In the genomic region with DNA sequence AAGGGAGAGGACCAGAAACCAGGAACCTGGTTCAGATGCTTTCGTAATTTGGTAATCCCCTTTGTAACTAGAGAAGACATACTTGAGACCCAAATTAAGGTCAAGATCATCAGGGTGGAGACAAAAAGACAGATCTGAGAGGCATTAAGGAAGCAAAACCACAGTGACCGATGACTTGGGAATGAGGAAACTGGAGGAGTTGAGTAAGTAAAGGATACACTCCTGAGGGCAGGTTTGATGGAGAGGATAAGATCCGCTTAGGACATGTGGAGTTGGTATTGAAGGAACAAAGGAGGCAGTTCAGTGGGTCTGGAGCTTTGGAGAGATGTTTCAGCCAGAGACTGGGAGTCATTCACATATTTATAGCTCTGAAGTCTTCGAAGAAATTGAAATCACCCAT, we compare ENCODE assay signal across 1 cellular context.
TF ChIP-seq lines count a peak whose summit lies in the region.

No MANE protein-coding gene starts in this region.

TF ChIP-seq in H1, 55 proteins besides CTCF, POLR2A, EP300 and RAD21:
- no peak for TF ChIP-seq POU5F1 (IDR thresholded peaks at IDR 0.05; ENCODE audit: low read depth, low read length)
- no peak for TF ChIP-seq GABPA (IDR thresholded peaks at IDR 0.05; ENCODE audit: borderline replicate concordance, insufficient read depth, low read length)
- TF ChIP-seq CTBP2 (IDR thresholded peaks at IDR 0.05; ENCODE audit: borderline replicate concordance, insufficient read depth, insufficient read length, low read length): no peak
- TF ChIP-seq, protein P1, sequence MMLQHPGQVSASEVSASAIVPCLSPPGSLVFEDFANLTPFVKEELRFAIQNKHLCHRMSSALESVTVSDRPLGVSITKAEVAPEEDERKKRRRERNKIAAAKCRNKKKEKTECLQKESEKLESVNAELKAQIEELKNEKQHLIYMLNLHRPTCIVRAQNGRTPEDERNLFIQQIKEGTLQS (IDR thresholded peaks at IDR 0.05; ENCODE audit: insufficient read depth, low read depth, low read length): no peak
- no peak for TF ChIP-seq MAFK (IDR thresholded peaks at IDR 0.05; ENCODE audit: low read depth, low read length)
- no peak for TF ChIP-seq POLR2AphosphoS5 (IDR thresholded peaks at IDR 0.05; ENCODE audit: low read depth, low read length)
- TF ChIP-seq PHF8 (conservative IDR thresholded peaks at IDR 0.05; ENCODE audit: low read depth, low read length): no peak
